ENCODE assay signal across 9 cellular contexts in genomic region chr5:56819027-56819881, GRCh38. TPM values are rescaled to one million over a fixed set of nuclear protein-coding genes. Genes with fewer than 3 reads are reported as not detected.
DNase-seq lines count a peak whose midpoint lies in the region; TF ChIP-seq lines count a peak whose summit lies in the region.
"Had no signal": no experiment of that assay in that cellular context is flagged by ENCODE, and none has a peak within 500 bp of the region (broad histone marks: within the 10 kb centered on the region; RNA-seq: fewer than 3 reads in every experiment).

No MANE protein-coding gene starts in this region.

- H3K4me2 ChIP-seq in OCI-LY1 (ENCODE audit: low read length) = peak overlapping the region; percentile 91

- peaks cover 15% of the 10 kb centered on the region; the same call in 1 of the 2 replicates for H3K36me3 ChIP-seq in OCI-LY1 (ENCODE audit: insufficient read depth, low read length)

- no peaks in the 10 kb centered on the region for H4K20me1 ChIP-seq in OCI-LY1 (ENCODE audit: insufficient read depth, low read length)

- H3K4me3 ChIP-seq in OCI-LY1 (ENCODE audit: low read depth, low read length, poor library complexity, severe bottlenecking) (peak overlapping the region; percentile 91), coronary artery (peak overlapping the region; percentile 46)

- H2AFZ ChIP-seq in OCI-LY1 (ENCODE audit: low read length) = no peak overlapping the region

- no peaks in the 10 kb centered on the region for H3F3A ChIP-seq in OCI-LY1 (ENCODE audit: insufficient read depth, low read length)

- no peak overlapping the region for H3K27ac Mint-ChIP-seq in neural crest cell (ENCODE audit: unreplicated experiment)

- POLR2A ChIA-PET in RWPE1 (lab: Yijun Ruan, JAX; ENCODE audit: low non-redundant PET) = no interaction called here

- H3K4me1 Mint-ChIP-seq in neural crest cell = peaks cover 49% of the 10 kb centered on the region

- no peaks in the 10 kb centered on the region for H3K9me3 ChIP-seq in OCI-LY1 (ENCODE audit: low read length)

- peaks cover 8% of the 10 kb centered on the region for H3K27me3 Mint-ChIP-seq in neural crest cell (ENCODE audit: low read depth)

- H3K4me1 ChIP-seq in OCI-LY1 (ENCODE audit: insufficient read depth, low read length, severe bottlenecking) = peaks cover 69% of the 10 kb centered on the region

- peaks cover 84% of the 10 kb centered on the region for H3K79me2 ChIP-seq in OCI-LY1 (ENCODE audit: insufficient read depth, low read length)

- peak overlapping the region; percentile 88 for H3K9ac ChIP-seq in OCI-LY1 (ENCODE audit: low read length)

- no peak for TF ChIP-seq CTCF in OCI-LY1 (IDR thresholded peaks at IDR 0.05; ENCODE audit: low read length)
- TF ChIP-seq CTCF in coronary artery (IDR thresholded peaks at IDR 0.05) = no peak
- TF ChIP-seq CTCF in neural crest cell (conservative IDR thresholded peaks at IDR 0.05) = no peak
- TF ChIP-seq CTCF in GM13976 (IDR thresholded peaks at IDR 0.05; ENCODE audit: borderline replicate concordance, control extremely low read depth, extremely low read depth, insufficient read depth, missing control alignments) = no peak
- TF ChIP-seq CTCF in RWPE1 (conservative IDR thresholded peaks at IDR 0.05; ENCODE audit: low read depth) = no peak

- H3K4me3 Mint-ChIP-seq in neural crest cell = peak overlapping the region; percentile 69

- H3K9me3 Mint-ChIP-seq in neural crest cell = no peaks in the 10 kb centered on the region

- H3K27ac ChIP-seq in OCI-LY1 (ENCODE audit: low read depth, low read length, poor library complexity, severe bottlenecking) (peak overlapping the region; percentile 48), coronary artery (peak overlapping the region in 1 of 2 donors; percentile 32), RWPE1 (no peak overlapping the region)

- H3K27me3 ChIP-seq in OCI-LY1 (ENCODE audit: insufficient read depth, low read length) = no peaks in the 10 kb centered on the region

- H3K9me2 ChIP-seq in OCI-LY1 (ENCODE audit: low read depth, low read length) = no peaks in the 10 kb centered on the region

- H3K36me3 Mint-ChIP-seq in neural crest cell (ENCODE audit: low read depth) = peaks cover 1% of the 10 kb centered on the region

- in situ Hi-C loops in GM13976 (cut with MboI; ENCODE audit: low sequenced_read_pairs, unreplicated experiment) = no loop called here

- peak; percentile 36 for DNase-seq in EL
- DNase-seq in coronary artery (ENCODE audit: low spot score) = no peak
- DNase-seq in neural crest cell (ENCODE audit: low read depth, low spot score) = no peak
- no peak for DNase-seq in NCI-H2029 (lab: John Stamatoyannopoulos, UW)
- DNase-seq in GM13976 (ENCODE audit: low spot score) = no peak
- no peak for DNase-seq in A172 (ENCODE audit: low spot score)
- no peak for DNase-seq in RWPE1 (ENCODE audit: low spot score)
- DNase-seq: NCI-H524 had no signal

- CTCF ChIA-PET in RWPE1 (lab: Yijun Ruan, JAX) = interaction anchor here (0.6 to 1.6 kb wide), 4 partner anchors 11 to 548 kb away, joined by 3 to 7 read pairs (median 4); no protein-coding TSS in a partner anchor

RNA-seq across cellular contexts. Expression of gene MAP3K1, which starts 3.9 kb away (rescaled TPM):
- 26.3 and 27.9 TPM in 2 replicates for total RNA-seq in neural crest cell
- 14.5 and 18.4 TPM in 2 replicates for total RNA-seq in A172 (2014; rRNA removed; shearing (Covaris generic))
